In genomic region chr3:31114929-31115283, GRCh38 we compare ENCODE assay signal across 26 cellular contexts.
"Had no signal": no experiment of that assay in that cellular context is flagged by ENCODE, and none has a peak within 500 bp of the region (broad histone marks: within the 10 kb centered on the region; RNA-seq: fewer than 3 reads in every experiment).

No MANE protein-coding gene starts in this region.

- DNase-seq: activated CD4-positive, alpha-beta T cell treated with anti-CD3 and anti-CD28 coated beads for 48 hours; activated CD4-positive, alpha-beta T cell treated with anti-CD3 and anti-CD28 coated beads, Interleukin-2, amount 50 U/mL, for 4 hours; activated CD4-positive, CD25-positive, alpha-beta regulatory T cell treated with anti-CD3 and anti-CD28 coated beads, Interleukin-2, amount 50 U/mL, for 72 hours; activated CD8-positive, alpha-beta memory T cell treated with anti-CD3 and anti-CD28 coated beads, Interleukin-2, amount 10 ng/mL, durations not matched to agents 7 days and 5 days; activated effector memory CD4-positive, alpha-beta T cell treated with anti-CD3 and anti-CD28 coated beads, Interleukin-2, amount 50 U/mL, for 16 hours; activated naive CD4-positive, alpha-beta T cell treated with Interleukin-2 at 50 U/mL for 16 hours; activated naive CD8-positive, alpha-beta T cell treated with anti-CD3 and anti-CD28 coated beads, Interleukin-2, amount 50 U/mL, for 24 hours; activated T-cell treated with anti-CD3 and anti-CD28 coated beads, Interleukin-2, amount 50 U/mL, for 4 hours; amygdala; cerebellar nuclear complex; MM.1S; NCI-H1105; NCI-H1436; NCI-H1694 treated with DMSO at 0.1 percent for 48 hours; NCI-H2029 treated with DMSO at 0.1 percent for 48 hours; NCI-H345; NCI-H510A; NCI-H526 treated with DMSO at 0.1 percent for 48 hours; NCI-H82; SHP77; SW 1271 had no signal

- H3K9me3 ChIP-seq: SJSA1 had no signal

- H3K36me3 ChIP-seq: SJSA1 had no signal

- H3K4me1 ChIP-seq: SJSA1 had no signal

- H3K27me3 ChIP-seq: SJSA1 had no signal

- H3K27ac ChIP-seq: SJSA1 had no signal

- ATAC-seq: activated CD8-positive, alpha-beta memory T cell treated with anti-CD3 and anti-CD28 coated beads, Interleukin-2, amount 10 ng/mL, durations not matched to agents 7 days and 5 days; activated naive CD4-positive, alpha-beta T cell treated with anti-CD3 and anti-CD28 coated beads, Interleukin-2, amount 50 U/mL, for 72 hours; activated naive CD8-positive, alpha-beta T cell treated with anti-CD3 and anti-CD28 coated beads, Interleukin-2, amount 50 U/mL, for 24 hours; activated T-cell treated with anti-CD3 and anti-CD28 coated beads, Interleukin-2, amount 50 U/mL, for 4 hours; Panc1; SK-N-SH treated with all-trans-retinoic acid at 6 μM for 48 hours; WTC11 had no signal

- H3K4me3 ChIP-seq: SJSA1 had no signal
